23 cellular contexts compared by ENCODE assay signal in genomic region chr9:104912606-104913005, GRCh38. TPM values are rescaled to one million over a fixed set of nuclear protein-coding genes. Genes with fewer than 3 reads are reported as not detected.
DNase-seq lines count a peak whose midpoint lies in the region; ATAC-seq, FAIRE-seq and TF ChIP-seq lines count a peak whose summit lies in the region.
"Had no signal": no experiment of that assay in that cellular context is flagged by ENCODE, and none has a peak within 500 bp of the region (broad histone marks: within the 10 kb centered on the region; RNA-seq: fewer than 3 reads in every experiment).

No MANE protein-coding gene starts in this region.

- intact Hi-C loops in Caco-2 (cut with micrococcal nuclease; ENCODE audit: unreplicated experiment) = loop anchor here (1.0 to 5.0 kb wide), 2 partner anchors 26 to 50 kb away; no protein-coding TSS in a partner anchor

- no TSS peak for BruUV-seq in Caco-2 (replicated peaks; lab: Mats Ljungman, UMichigan)

- H3K4me1 Mint-ChIP-seq in Caco-2 (ENCODE audit: low read depth, unreplicated experiment) = peaks cover 37% of the 10 kb centered on the region
- H3K4me1 Mint-ChIP-seq in WTC11 = peaks cover 10% of the 10 kb centered on the region; the same call in 1 of the 2 replicates
- peaks cover 43% of the 10 kb centered on the region for H3K4me1 Mint-ChIP-seq in stimulated activated memory B cell treated with anti-CD40 and anti-IgM and Interleukin-4, amounts not matched to agents 10 μg/mL and 1 μg/mL and 100 μg/mL, for 72 hours
- H3K4me1 Mint-ChIP-seq in activated CD4-positive, alpha-beta T cell treated with anti-CD3 and anti-CD28 coated beads, Interleukin-2, amount 10 ng/mL, durations not matched to agents 7 days and 5 days = peaks cover 4% of the 10 kb centered on the region

- DNase-seq in A549 (ENCODE audit: low read depth in 1 of 2, low spot score in 1 of 2) = no peak
- DNase-seq in Caco-2 = peak in 1 of 2 experiments; percentile 13
- DNase-seq in WTC11 (ENCODE audit: low spot score) = no peak
- DNase-seq in tibial nerve (ENCODE audit: low spot score in 2 of 2) = no peak
- no peak for DNase-seq in activated CD4-positive, alpha-beta T cell treated with anti-CD3 and anti-CD28 coated beads, Interleukin-2, amount 10 ng/mL, durations not matched to agents 7 days and 5 days
- DNase-seq: AML-193; Calu3; CD8-positive, alpha-beta memory T cell; GM23248; H7; KBM-7; MV-4-11; NCI-H2029 treated with DMSO at 0.1 percent for 48 hours; NCI-H446 treated with DMSO at 0.1 percent for 48 hours; PC-3; SK-N-SH; SW 1271 had no signal

- H3K4me1 ChIP-seq in A549 (peaks cover 39% of the 10 kb centered on the region), Caco-2 (peaks cover 40% of the 10 kb centered on the region), liver (ENCODE audit: control insufficient read depth in 4 of 4, insufficient read depth in 4 of 4, low read length in 3 of 4) (peaks cover 18 to 81% (median 63%) of the 10 kb centered on the region in 4 donors), tibial nerve (peaks cover 0 to 95% (median 53%) of the 10 kb centered on the region in 4 donors), gastroesophageal sphincter (peaks cover 26 to 99% (median 37%) of the 10 kb centered on the region in 3 donors)

- FAIRE-seq in A549 (lab: Jason Lieb, UNC) = no peak
- FAIRE-seq: A204.1, GM18507 had no signal

- peak overlapping the region; percentile 60 for H3K4me3 Mint-ChIP-seq in Caco-2 (ENCODE audit: unreplicated experiment)
- H3K4me3 Mint-ChIP-seq in WTC11 = no peak overlapping the region
- H3K4me3 Mint-ChIP-seq in stimulated activated memory B cell treated with anti-CD40 and anti-IgM and Interleukin-4, amounts not matched to agents 10 μg/mL and 1 μg/mL and 100 μg/mL, for 72 hours = no peak overlapping the region
- no peak overlapping the region for H3K4me3 Mint-ChIP-seq in activated CD4-positive, alpha-beta T cell treated with anti-CD3 and anti-CD28 coated beads, Interleukin-2, amount 10 ng/mL, durations not matched to agents 7 days and 5 days
- H3K4me3 Mint-ChIP-seq: CD8-positive, alpha-beta memory T cell had no signal

- H3K4me2 ChIP-seq in A549 = peak overlapping the region; percentile 51
- H3K4me2 ChIP-seq: SK-N-SH had no signal

- peak in 1 of 2 experiments; percentile 30; a peak in 1 of 6 replicates for ATAC-seq in A549
- no peak for ATAC-seq in WTC11
- no peak for ATAC-seq in stimulated activated memory B cell treated with anti-CD40 and anti-IgM and Interleukin-4, amounts not matched to agents 10 μg/mL and 1 μg/mL and 100 μg/mL, for 72 hours
- ATAC-seq in gastroesophageal sphincter = no peak
- ATAC-seq: PC-3 had no signal

- WGBS in A549 (ENCODE audit: missing lambda C conversion rate) = 13% methylated on average over 3 of the region's 3 CpGs
- WGBS in liver = 29% methylated on average over 3 of the region's 3 CpGs
- 56 to 60% methylated on average over 3 of the region's 3 CpGs for WGBS in tibial nerve, 2 donors
- 44 to 60% methylated on average over 3 of the region's 3 CpGs for WGBS in gastroesophageal sphincter (ENCODE audit: low coverage in 1 of 2), 2 donors

- peak overlapping the region; percentile 73 for H3K27ac Mint-ChIP-seq in Caco-2 (ENCODE audit: unreplicated experiment)
- H3K27ac Mint-ChIP-seq in WTC11 = no peak overlapping the region
- no peak overlapping the region for H3K27ac Mint-ChIP-seq in stimulated activated memory B cell treated with anti-CD40 and anti-IgM and Interleukin-4, amounts not matched to agents 10 μg/mL and 1 μg/mL and 100 μg/mL, for 72 hours
- H3K27ac Mint-ChIP-seq in activated CD4-positive, alpha-beta T cell treated with anti-CD3 and anti-CD28 coated beads, Interleukin-2, amount 10 ng/mL, durations not matched to agents 7 days and 5 days = no peak overlapping the region
- H3K27ac Mint-ChIP-seq: CD8-positive, alpha-beta memory T cell had no signal

- H3K9me3 Mint-ChIP-seq in Caco-2 (ENCODE audit: unreplicated experiment) (no peaks in the 10 kb centered on the region), WTC11 (no peaks in the 10 kb centered on the region)
- no peaks in the 10 kb centered on the region for H3K9me3 Mint-ChIP-seq in stimulated activated memory B cell treated with anti-CD40 and anti-IgM and Interleukin-4, amounts not matched to agents 10 μg/mL and 1 μg/mL and 100 μg/mL, for 72 hours
- H3K9me3 Mint-ChIP-seq in activated CD4-positive, alpha-beta T cell treated with anti-CD3 and anti-CD28 coated beads, Interleukin-2, amount 10 ng/mL, durations not matched to agents 7 days and 5 days = no peaks in the 10 kb centered on the region
- H3K9me3 Mint-ChIP-seq: CD8-positive, alpha-beta memory T cell had no signal

- TF ChIP-seq EP300 in A549 (IDR thresholded peaks at IDR 0.05) (no peak), tibial nerve (IDR thresholded peaks at IDR 0.05) (no peak), gastroesophageal sphincter (IDR thresholded peaks at IDR 0.05) (no peak)

- CTCF ChIA-PET in A549 (lab: Yijun Ruan, JAX) (interaction anchor here (0.8 to 1.6 kb wide), 5 partner anchors 11 to 131 kb away, joined by 3 to 4 read pairs (median 3); no protein-coding TSS in a partner anchor), Caco-2 (lab: Charles Lee) (no interaction called here), WTC11 (lab: Charles Lee) (interaction anchor here (0.6 kb wide), 1 partner anchor 19 kb away, joined by 3 read pairs; no protein-coding TSS in a partner anchor)
- CTCF ChIA-PET in activated CD4-positive, alpha-beta T cell treated with anti-CD3 and anti-CD28 coated beads, Interleukin-2, amount 10 ng/mL, durations not matched to agents 7 days and 5 days (lab: Charles Lee) = interaction anchor here (1.1 kb wide), 1 partner anchor 9 kb away, joined by 3 read pairs; no protein-coding TSS in a partner anchor

- H3K36me3 Mint-ChIP-seq in Caco-2 (ENCODE audit: insufficient read depth, unreplicated experiment) (no peaks in the 10 kb centered on the region), WTC11 (no peaks in the 10 kb centered on the region)
- no peaks in the 10 kb centered on the region for H3K36me3 Mint-ChIP-seq in stimulated activated memory B cell treated with anti-CD40 and anti-IgM and Interleukin-4, amounts not matched to agents 10 μg/mL and 1 μg/mL and 100 μg/mL, for 72 hours
- no peaks in the 10 kb centered on the region for H3K36me3 Mint-ChIP-seq in activated CD4-positive, alpha-beta T cell treated with anti-CD3 and anti-CD28 coated beads, Interleukin-2, amount 10 ng/mL, durations not matched to agents 7 days and 5 days (ENCODE audit: low read depth)

- H3K27me3 ChIP-seq in Caco-2 (replicated peaks; ENCODE audit: control insufficient read depth, insufficient read depth, low read length) (no peaks in the 10 kb centered on the region), liver (ENCODE audit: control insufficient read depth in 4 of 4, insufficient read depth in 4 of 4, low read length in 3 of 4) (no peaks in the 10 kb centered on the region), tibial nerve (no peaks in the 10 kb centered on the region), gastroesophageal sphincter (no peaks in the 10 kb centered on the region)

- H3K36me3 ChIP-seq in Caco-2 (ENCODE audit: control insufficient read depth, insufficient read depth, low read length) (no peaks in the 10 kb centered on the region; the same call in 1 of the 2 replicates), liver (ENCODE audit: control insufficient read depth in 4 of 4, insufficient read depth in 3 of 4, low read depth in 1 of 4, low read length in 3 of 4) (peaks cover 0 to 3% (median 1%) of the 10 kb centered on the region in 4 donors), tibial nerve (no peaks in the 10 kb centered on the region), gastroesophageal sphincter (no peaks in the 10 kb centered on the region)

- H3K4me3 ChIP-seq in A549 (no peak overlapping the region), Caco-2 (ENCODE audit: low read depth, low read length) (no peak overlapping the region), liver (ENCODE audit: low read depth in 1 of 3, low read length in 3 of 3) (no peak overlapping the region), tibial nerve (no peak overlapping the region), gastroesophageal sphincter (no peak overlapping the region)
- H3K4me3 ChIP-seq: GM23248 had no signal

- POLR2A ChIA-PET in A549 (lab: Yijun Ruan, JAX) (no interaction called here), Caco-2 (lab: Charles Lee) (no interaction called here), WTC11 (lab: Charles Lee) (no interaction called here)
- POLR2A ChIA-PET in activated CD4-positive, alpha-beta T cell treated with anti-CD3 and anti-CD28 coated beads, Interleukin-2, amount 10 ng/mL, durations not matched to agents 7 days and 5 days (lab: Charles Lee) = interaction anchor here (0.7 kb wide), 1 partner anchor 474 kb away, joined by 3 read pairs; no protein-coding TSS in a partner anchor

- TF ChIP-seq POLR2A in A549 (IDR thresholded peaks at IDR 0.05; ENCODE audit: low read length) (no peak), tibial nerve (IDR thresholded peaks at IDR 0.05) (no peak), gastroesophageal sphincter (IDR thresholded peaks at IDR 0.05) (no peak)

- H3K9me3 ChIP-seq in A549 = no peaks in the 10 kb centered on the region
- H3K9me3 ChIP-seq in Caco-2 = no peaks in the 10 kb centered on the region
- H3K9me3 ChIP-seq in liver (ENCODE audit: control insufficient read depth in 4 of 4, low read length in 3 of 4) = no peaks in the 10 kb centered on the region
- H3K9me3 ChIP-seq in tibial nerve = no peaks in the 10 kb centered on the region
- no peaks in the 10 kb centered on the region for H3K9me3 ChIP-seq in gastroesophageal sphincter
- H3K9me3 ChIP-seq: SK-N-SH had no signal

- TF ChIP-seq CTCF in A549 (IDR thresholded peaks at IDR 0.05) (no peak), Caco-2 (IDR thresholded peaks at IDR 0.05; ENCODE audit: insufficient read depth in 1 of 2, low read depth in 1 of 2, low read length in 1 of 2, severe bottlenecking in 1 of 2, unreplicated experiment in 1 of 2) (no peak), WTC11 (IDR thresholded peaks at IDR 0.05) (no peak), liver (IDR thresholded peaks at IDR 0.05; ENCODE audit: low read depth, low read length, missing input control) (no peak), tibial nerve (IDR thresholded peaks at IDR 0.05) (no peak), gastroesophageal sphincter (IDR thresholded peaks at IDR 0.05) (no peak)

- peak overlapping the region in 1 of 2 donors; percentile 20 for H3K9ac ChIP-seq in liver (ENCODE audit: low read depth in 1 of 2, low read length in 2 of 2)
- H3K9ac ChIP-seq: GM23248, SK-N-SH had no signal

- peak overlapping the region in 1 of 2 experiments; percentile 17; a peak in 1 of 6 replicates for H3K27ac ChIP-seq in A549
- peak overlapping the region; percentile 28 to 50 for H3K27ac ChIP-seq in liver (ENCODE audit: low read depth in 1 of 2, low read length in 2 of 2)
- no peak overlapping the region for H3K27ac ChIP-seq in tibial nerve
- no peak overlapping the region for H3K27ac ChIP-seq in gastroesophageal sphincter
- H3K27ac ChIP-seq: C4-2B, GM23248 had no signal

- H3K27me3 Mint-ChIP-seq in Caco-2 (ENCODE audit: insufficient read depth, unreplicated experiment) (no peaks in the 10 kb centered on the region), WTC11 (ENCODE audit: low read depth) (no peaks in the 10 kb centered on the region)
- no peaks in the 10 kb centered on the region for H3K27me3 Mint-ChIP-seq in stimulated activated memory B cell treated with anti-CD40 and anti-IgM and Interleukin-4, amounts not matched to agents 10 μg/mL and 1 μg/mL and 100 μg/mL, for 72 hours
- peaks cover 2% of the 10 kb centered on the region for H3K27me3 Mint-ChIP-seq in activated CD4-positive, alpha-beta T cell treated with anti-CD3 and anti-CD28 coated beads, Interleukin-2, amount 10 ng/mL, durations not matched to agents 7 days and 5 days

- TF ChIP-seq RAD21 in A549 (conservative IDR thresholded peaks at IDR 0.05 in 1 of 2, IDR thresholded peaks at IDR 0.05 in 1 of 2) = no peak
- TF ChIP-seq RAD21 in liver (IDR thresholded peaks at IDR 0.05) = no peak

RNA-seq across cellular contexts. Expression of gene ABCA1, which starts 15.3 kb away (rescaled TPM):
- polyA plus RNA-seq in A549 (2011; rRNA removed) (12.0 and 15.5 TPM in 2 replicates), A549 (2017; fragmentation: RNase III; extraction: RNeasy Plus Mini Kit Qiagen cat#74134 plus additional on column Dnase treatment) (3.1 to 5.0 TPM (median 3.6 TPM) in 3 replicates), liver (10 to 100 TPM; 15.4 to 42.0 TPM)
- polyA plus RNA-seq in A549 (2012; cell fraction: cytosol; rRNA removed) = 1.3 and 1.4 TPM in 2 replicates
- 2.9 and 3.7 TPM in 2 replicates for polyA plus RNA-seq in A549 (2012; cell fraction: nucleus; rRNA removed)
- 85.4 and 102 TPM in 2 replicates for polyA minus RNA-seq in A549 (2011; rRNA and poly(A)+ RNA removed)
- total RNA-seq in Caco-2 (2022) (14.0 and 20.7 TPM in 2 replicates), WTC11 (2021) (4.6 to 7.8 TPM (median 5.8 TPM) in 3 replicates), liver (100 to 1,000 TPM in 1 of 2 donors, 10 to 100 TPM in 1; 83.9 to 223 TPM), tibial nerve (10 to 100 TPM; 59.2 to 84.1 (median 80.5) TPM), gastroesophageal sphincter (10 to 100 TPM; 46.2 to 91.5 (median 64.9) TPM)
- total RNA-seq in activated CD4-positive, alpha-beta T cell treated with anti-CD3 and anti-CD28 coated beads, Interleukin-2, amount 10 ng/mL, durations not matched to agents 7 days and 5 days = under 1 TPM; 0.25 to 0.40 TPM
- polyA plus RNA-seq: CD8-positive, alpha-beta memory T cell had no signal

Comparison
In these comparisons a context has a peak if more than half of its experiments do, and no peak if none do; other contexts are left out.
1. H3K27ac ChIP-seq: peak in liver (2 of 2); none in tibial nerve (0 of 4) and gastroesophageal sphincter (0 of 4).